In genomic region chr1:1309525-1310385, GRCh38 we compare ENCODE assay signal across 2 cellular contexts.
TF ChIP-seq lines count a peak whose summit lies in the region.

No MANE protein-coding gene starts in this region.

TF ChIP-seq in SK-N-SH, 30 proteins besides CTCF, POLR2A, EP300 and RAD21:
- TF ChIP-seq REST (IDR thresholded peaks at IDR 0.05; ENCODE audit: low read depth, low read length) (no peak), SIN3A (IDR thresholded peaks at IDR 0.05; ENCODE audit: borderline replicate concordance, low read depth, low read length) (no peak), TAF1 (IDR thresholded peaks at IDR 0.05; ENCODE audit: borderline replicate concordance, low read depth, low read length) (no peak), USF2 (IDR thresholded peaks at IDR 0.05; ENCODE audit: borderline replicate concordance, low read depth, low read length) (no peak), TCF12 (IDR thresholded peaks at IDR 0.05) (no peak), MEF2A (IDR thresholded peaks at IDR 0.05; ENCODE audit: borderline replicate concordance, low read depth) (no peak), ELF1 (IDR thresholded peaks at IDR 0.05) (no peak), NFIC (IDR thresholded peaks at IDR 0.05; ENCODE audit: borderline replicate concordance) (no peak)

TF ChIP-seq in SK-N-SH treated with all-trans-retinoic acid at 6 μM for 48 hours, 23 proteins besides CTCF, POLR2A, EP300 and RAD21 (continued from another document):
- TF ChIP-seq TSHZ2 (CRISPR knock-in tag; IDR thresholded peaks at IDR 0.05): no peak
- no peak for TF ChIP-seq TOX (CRISPR knock-in tag; IDR thresholded peaks at IDR 0.05; ENCODE audit: borderline replicate concordance)
- no peak for TF ChIP-seq CREB5 (CRISPR knock-in tag; IDR thresholded peaks at IDR 0.05; ENCODE audit: low read depth)
- TF ChIP-seq SNAI2 (CRISPR knock-in tag; IDR thresholded peaks at IDR 0.05): no peak
- TF ChIP-seq GLIS3 (CRISPR knock-in tag; IDR thresholded peaks at IDR 0.05): no peak
- TF ChIP-seq PPARA (CRISPR knock-in tag; IDR thresholded peaks at IDR 0.05; ENCODE audit: borderline replicate concordance): no peak
- TF ChIP-seq POU6F1 (CRISPR knock-in tag; IDR thresholded peaks at IDR 0.05; ENCODE audit: borderline replicate concordance, low read depth): no peak
- TF ChIP-seq ZNF70 (CRISPR knock-in tag; IDR thresholded peaks at IDR 0.05): no peak
- no peak for TF ChIP-seq TCF4 (CRISPR knock-in tag; IDR thresholded peaks at IDR 0.05; ENCODE audit: borderline replicate concordance)
TF ChIP-seq in SK-N-SH treated with all-trans-retinoic acid at 6 μM for 48 hours: peak in this region for 0.
